In genomic region chr1:115717541-115717940, GRCh38 we compare ENCODE assay signal across 8 cellular contexts. TPM values are rescaled to one million over a fixed set of nuclear protein-coding genes. Genes with fewer than 3 reads are reported as not detected.
DNase-seq lines count a peak whose midpoint lies in the region; ATAC-seq and TF ChIP-seq lines count a peak whose summit lies in the region.

No MANE protein-coding gene starts in this region.

- no peak for TF ChIP-seq POLR2A in upper lobe of left lung (IDR thresholded peaks at IDR 0.05)

- no peak overlapping the region for H3K4me3 ChIP-seq in MM.1S (ENCODE audit: low read length)
- H3K4me3 ChIP-seq in ascending aorta, result no peak overlapping the region
- no peak overlapping the region for H3K4me3 ChIP-seq in upper lobe of left lung

- DNase-seq in NCI-H446 (lab: John Stamatoyannopoulos, UW) (peak; percentile 5 to 7), NCI-H446 treated with DMSO at 0.1 percent for 48 hours (lab: John Stamatoyannopoulos, UW) (no peak), MM.1S (peak; percentile 26), ascending aorta (ENCODE audit: low spot score in 2 of 2) (peak in 1 of 2 donors; percentile 68), left kidney (ENCODE audit: low read depth, low spot score) (peak; percentile 79), upper lobe of left lung (peak in 1 of 2 donors; percentile 39)

- TF ChIP-seq CTCF in MM.1S (IDR thresholded peaks at IDR 0.05; ENCODE audit: low read length) (peak; percentile 24), ascending aorta (IDR thresholded peaks at IDR 0.05) (peak; percentile 24 to 63 (median 40)), upper lobe of left lung (IDR thresholded peaks at IDR 0.05) (peak in 4 of 6 experiments; percentile 8 to 61 (median 48))

- intact Hi-C loops in ascending aorta (cut with DNase I), result loop anchor here (1.0 kb wide), 1 partner anchor 55 kb away; no protein-coding TSS in a partner anchor

- H3K27ac ChIP-seq in MM.1S (ENCODE audit: low read length) (no peak overlapping the region), ascending aorta (no peak overlapping the region), upper lobe of left lung (no peak overlapping the region)

- H3K27me3 ChIP-seq in MM.1S (replicated peaks; ENCODE audit: insufficient read depth, low read length) (no peaks in the 10 kb centered on the region), ascending aorta (no peaks in the 10 kb centered on the region), upper lobe of left lung (no peaks in the 10 kb centered on the region)

- H4K20me1 ChIP-seq in MM.1S (ENCODE audit: insufficient read depth, low read length), result no peaks in the 10 kb centered on the region

- no peaks in the 10 kb centered on the region for H3F3A ChIP-seq in MM.1S (ENCODE audit: insufficient read depth, low read length)

- H3K9ac ChIP-seq in MM.1S (ENCODE audit: low read length), result no peak overlapping the region

- TF ChIP-seq EP300 in upper lobe of left lung (IDR thresholded peaks at IDR 0.05), result no peak

- no peaks in the 10 kb centered on the region for H3K4me1 ChIP-seq in MM.1S (ENCODE audit: low read length)
- H3K4me1 ChIP-seq in ascending aorta, result no peaks in the 10 kb centered on the region
- H3K4me1 ChIP-seq in upper lobe of left lung, result no peaks in the 10 kb centered on the region

- H2AFZ ChIP-seq in MM.1S (ENCODE audit: low read length), result no peak overlapping the region

- no peak overlapping the region for H3K4me2 ChIP-seq in MM.1S (ENCODE audit: low read depth, low read length)

- H3K79me2 ChIP-seq in MM.1S (ENCODE audit: low read length), result no peaks in the 10 kb centered on the region

- H3K9me3 ChIP-seq in MM.1S (replicated peaks; ENCODE audit: insufficient read depth, low read length) (no peaks in the 10 kb centered on the region), ascending aorta (no peaks in the 10 kb centered on the region), upper lobe of left lung (no peaks in the 10 kb centered on the region)

- WGBS in upper lobe of left lung, 2 donors, result 49 to 50% methylated on average over 5 of the region's 5 CpGs

- ATAC-seq in upper lobe of left lung (ENCODE audit: low FRiP score in 2 of 2) (peak in 1 of 2 donors; percentile 40), GM18511 (IDR thresholded peaks at IDR 0.05; ENCODE audit: unreplicated experiment) (no peak), GM19324 (IDR thresholded peaks at IDR 0.05; ENCODE audit: low FRiP score, unreplicated experiment) (no peak)

- H3K9me2 ChIP-seq in MM.1S (replicated peaks; ENCODE audit: insufficient read depth, low read length), result no peaks in the 10 kb centered on the region

- H3K36me3 ChIP-seq in MM.1S (replicated peaks; ENCODE audit: insufficient read depth, low read length) (no peaks in the 10 kb centered on the region), ascending aorta (no peaks in the 10 kb centered on the region), upper lobe of left lung (no peaks in the 10 kb centered on the region)

RNA-seq across cellular contexts. Expression of gene CASQ2, which starts 51.0 kb away (rescaled TPM):
- 3.8 TPM for total RNA-seq in ascending aorta
- 1 to 10 TPM in 3 of 6 donors, under 1 TPM in 3; under 0.01 to 1.9 (median 0.99) TPM for total RNA-seq in upper lobe of left lung
